ENCODE assay signal across 8 cellular contexts in genomic region chr10:13162013-13162364, GRCh38.
DNase-seq lines count a peak whose midpoint lies in the region; ATAC-seq and TF ChIP-seq lines count a peak whose summit lies in the region.

No MANE protein-coding gene starts in this region.

- no peaks in the 10 kb centered on the region for H3K9me3 ChIP-seq in parathyroid adenoma (ENCODE audit: control insufficient read depth, low read length)
- no peaks in the 10 kb centered on the region for H3K9me3 ChIP-seq in tibial artery

- H3K36me3 ChIP-seq in parathyroid adenoma (ENCODE audit: control insufficient read depth, insufficient read depth, low read length) (no peaks in the 10 kb centered on the region), tibial artery (no peaks in the 10 kb centered on the region)

- intact Hi-C loops in tibial artery (cut with DNase I; ENCODE audit: low total_unique reads), result loop anchor here (5.0 kb wide), 1 partner anchor 140 kb away; the partner anchor contains the start of gene PHYH

- no peaks in the 10 kb centered on the region for H3K27me3 ChIP-seq in parathyroid adenoma (ENCODE audit: control insufficient read depth, insufficient read depth, low read length)
- H3K27me3 ChIP-seq in tibial artery, result no peaks in the 10 kb centered on the region

- H2AFZ ChIP-seq in parathyroid adenoma, result peak overlapping the region; percentile 5

- peak overlapping the region; percentile 70 for H3K4me3 ChIP-seq in LNCaP clone FGC (ENCODE audit: low read depth, low read length)
- no peak overlapping the region for H3K4me3 ChIP-seq in parathyroid adenoma (ENCODE audit: low read depth, low read length)
- no peak overlapping the region for H3K4me3 ChIP-seq in tibial artery

- DNase-seq in EH (ENCODE audit: low read depth) (peak; percentile 8), LNCaP clone FGC (ENCODE audit: low read depth) (no peak), ecto neural progenitor cell (ENCODE audit: low spot score) (peak; percentile 50), cortex of kidney (lab: John Stamatoyannopoulos, UW) (no peak), C1 segment of cervical spinal cord (lab: John Stamatoyannopoulos, UW) (no peak), tibial artery (no peak)

- H3K4me2 ChIP-seq in parathyroid adenoma (ENCODE audit: low read length), result no peak overlapping the region

- H3K79me2 ChIP-seq in parathyroid adenoma, result no peaks in the 10 kb centered on the region

- H3K9ac ChIP-seq in parathyroid adenoma, result no peak overlapping the region

- no peak for ATAC-seq in GM18907 (IDR thresholded peaks at IDR 0.05; ENCODE audit: unreplicated experiment)

- H3K27ac ChIP-seq in parathyroid adenoma (no peak overlapping the region), tibial artery (no peak overlapping the region)

- peaks cover 6% of the 10 kb centered on the region for H3K4me1 ChIP-seq in parathyroid adenoma
- H3K4me1 ChIP-seq in tibial artery, result peaks cover 4 to 15% (median 8%) of the 10 kb centered on the region in 4 donors

- TF ChIP-seq CTCF in LNCaP clone FGC (IDR thresholded peaks at IDR 0.05; ENCODE audit: control insufficient read depth, extremely low read depth, insufficient read depth) (no peak), parathyroid adenoma (IDR thresholded peaks at IDR 0.05) (no peak), tibial artery (IDR thresholded peaks at IDR 0.05) (no peak)

Comparison
In these comparisons a context has a peak if more than half of its experiments do, and no peak if none do; other contexts are left out.
1. DNase-seq: peak in EH (single experiment) and ecto neural progenitor cell (single experiment); none in LNCaP clone FGC (single experiment), cortex of kidney (single experiment), C1 segment of cervical spinal cord (0 of 14) and tibial artery (0 of 2).